19 cellular contexts compared by ENCODE assay signal in genomic region chr7:77831953-77832352, GRCh38. TPM values are rescaled to one million over a fixed set of nuclear protein-coding genes. Genes with fewer than 3 reads are reported as not detected.
DNase-seq lines count a peak whose midpoint lies in the region; ATAC-seq and TF ChIP-seq lines count a peak whose summit lies in the region.
"Had no signal": no experiment of that assay in that cellular context is flagged by ENCODE, and none has a peak within 500 bp of the region (broad histone marks: within the 10 kb centered on the region; RNA-seq: fewer than 3 reads in every experiment).

No MANE protein-coding gene starts in this region.

- no peak overlapping the region for H3K14ac ChIP-seq in mesenchymal stem cell (ENCODE audit: low read length in 2 of 2)

- peaks cover 31% of the 10 kb centered on the region for H3K79me1 ChIP-seq in mesenchymal stem cell (replicated peaks; ENCODE audit: low read length, poor library complexity, severe bottlenecking)

- 67% methylated on average over 1 of the region's 1 CpG for WGBS in smooth muscle cell (ENCODE audit: low lambda C conversion rate)
- WGBS in mesenchymal stem cell: 67% methylated on average over 1 of the region's 1 CpG

- H3K36me3 ChIP-seq in Karpas-422 (ENCODE audit: insufficient read depth, low read length) (no peaks in the 10 kb centered on the region), smooth muscle cell (ENCODE audit: low read depth) (no peaks in the 10 kb centered on the region), mesenchymal stem cell (ENCODE audit: control insufficient read depth in 1 of 2, insufficient read depth in 2 of 2, low read depth in 1 of 2, low read length in 2 of 2) (no peaks in the 10 kb centered on the region)

- no peak for TF ChIP-seq CTCF in smooth muscle cell (IDR thresholded peaks at IDR 0.05; ENCODE audit: borderline replicate concordance, insufficient read depth, poor library complexity, severe bottlenecking)

- peaks cover 16% of the 10 kb centered on the region for H3K36me3 Mint-ChIP-seq in activated CD4-positive, alpha-beta T cell treated with anti-CD3 and anti-CD28 coated beads, Interleukin-2, amount 10 ng/mL, durations not matched to agents 24 days and 14 days (ENCODE audit: low read depth)
- peaks cover 18% of the 10 kb centered on the region for H3K36me3 Mint-ChIP-seq in activated CD4-positive, alpha-beta T cell treated with anti-CD3 and anti-CD28 coated beads, Interleukin-2, amount 10 ng/mL, durations not matched to agents 7 days and 5 days (ENCODE audit: low read depth)
- H3K36me3 Mint-ChIP-seq in activated T-helper 2 cell treated with anti-CD3 and anti-CD28 coated beads, Interferon-gamma antibody, Interleukin-2, Interleukin-4, amounts not matched to agents 10 μg/mL and 5 μg/mL and 100 μg/mL, durations not matched to agents 14 hours and 24 hours and 36 hours (ENCODE audit: low read depth): peaks cover 28% of the 10 kb centered on the region

- intact Hi-C loops in activated CD4-positive, alpha-beta T cell treated with anti-CD3 and anti-CD28 coated beads, Interleukin-2, amount 10 ng/mL, durations not matched to agents 24 days and 14 days (cut with micrococcal nuclease): no loop called here
- intact Hi-C loops in activated T-helper 2 cell treated with anti-CD3 and anti-CD28 coated beads, Interferon-gamma antibody, Interleukin-2, Interleukin-4, amounts not matched to agents 10 μg/mL and 5 μg/mL and 100 μg/mL, durations not matched to agents 14 hours and 24 hours and 36 hours (cut with micrococcal nuclease): loop anchor here (1.0 to 5.0 kb wide), 2 partner anchors 34 to 35 kb away; partner anchors contain the start of genes PHTF2 and TMEM60

- no peak overlapping the region for H4K8ac ChIP-seq in mesenchymal stem cell (ENCODE audit: low read length)

- CTCF ChIA-PET in activated CD4-positive, alpha-beta T cell treated with anti-CD3 and anti-CD28 coated beads, Interleukin-2, amount 10 ng/mL, durations not matched to agents 7 days and 5 days (lab: Charles Lee): interaction anchor here (0.7 to 2.0 kb wide), 4 partner anchors 11 to 1212 kb away, joined by 3 to 6 read pairs (median 4); no protein-coding TSS in a partner anchor

- no peak overlapping the region for H3K4me3 Mint-ChIP-seq in activated CD4-positive, alpha-beta T cell treated with anti-CD3 and anti-CD28 coated beads, Interleukin-2, amount 10 ng/mL, durations not matched to agents 24 days and 14 days
- H3K4me3 Mint-ChIP-seq in activated CD4-positive, alpha-beta T cell treated with anti-CD3 and anti-CD28 coated beads, Interleukin-2, amount 10 ng/mL, durations not matched to agents 7 days and 5 days: no peak overlapping the region
- H3K4me3 Mint-ChIP-seq in activated T-helper 2 cell treated with anti-CD3 and anti-CD28 coated beads, Interferon-gamma antibody, Interleukin-2, Interleukin-4, amounts not matched to agents 10 μg/mL and 5 μg/mL and 100 μg/mL, durations not matched to agents 14 hours and 24 hours and 36 hours (ENCODE audit: low read depth): no peak overlapping the region

- H2BK12ac ChIP-seq in mesenchymal stem cell (ENCODE audit: low read length in 2 of 2): no peak overlapping the region

- peak overlapping the region; percentile 27 for H3K27ac Mint-ChIP-seq in activated CD4-positive, alpha-beta T cell treated with anti-CD3 and anti-CD28 coated beads, Interleukin-2, amount 10 ng/mL, durations not matched to agents 24 days and 14 days
- H3K27ac Mint-ChIP-seq in activated CD4-positive, alpha-beta T cell treated with anti-CD3 and anti-CD28 coated beads, Interleukin-2, amount 10 ng/mL, durations not matched to agents 7 days and 5 days: no peak overlapping the region
- H3K27ac Mint-ChIP-seq in activated T-helper 2 cell treated with anti-CD3 and anti-CD28 coated beads, Interferon-gamma antibody, Interleukin-2, Interleukin-4, amounts not matched to agents 10 μg/mL and 5 μg/mL and 100 μg/mL, durations not matched to agents 14 hours and 24 hours and 36 hours: peak overlapping the region; percentile 17

- H3K4me3 ChIP-seq in Karpas-422 (ENCODE audit: low read length): no peak overlapping the region
- H3K4me3 ChIP-seq in smooth muscle cell: no peak overlapping the region
- H3K4me3 ChIP-seq in mesenchymal stem cell (ENCODE audit: insufficient read depth in 1 of 2, low read depth in 1 of 2, low read length in 2 of 2): no peak overlapping the region
- H3K4me3 ChIP-seq: SK-N-MC had no signal

- peaks cover 37% of the 10 kb centered on the region for H3K4me1 Mint-ChIP-seq in activated CD4-positive, alpha-beta T cell treated with anti-CD3 and anti-CD28 coated beads, Interleukin-2, amount 10 ng/mL, durations not matched to agents 24 days and 14 days
- peaks cover 50% of the 10 kb centered on the region for H3K4me1 Mint-ChIP-seq in activated CD4-positive, alpha-beta T cell treated with anti-CD3 and anti-CD28 coated beads, Interleukin-2, amount 10 ng/mL, durations not matched to agents 7 days and 5 days
- H3K4me1 Mint-ChIP-seq in activated T-helper 2 cell treated with anti-CD3 and anti-CD28 coated beads, Interferon-gamma antibody, Interleukin-2, Interleukin-4, amounts not matched to agents 10 μg/mL and 5 μg/mL and 100 μg/mL, durations not matched to agents 14 hours and 24 hours and 36 hours (ENCODE audit: low read depth): peaks cover 44% of the 10 kb centered on the region

- no peak overlapping the region for H4K91ac ChIP-seq in mesenchymal stem cell (ENCODE audit: low read length)

- no peaks in the 10 kb centered on the region for H3F3A ChIP-seq in smooth muscle cell (ENCODE audit: low read depth)

- no peak overlapping the region for H2BK120ac ChIP-seq in mesenchymal stem cell (ENCODE audit: low read depth, low read length)

- H4K20me1 ChIP-seq in Karpas-422 (ENCODE audit: insufficient read depth, low read depth, low read length) (no peaks in the 10 kb centered on the region), smooth muscle cell (ENCODE audit: low read depth) (peaks cover 63% of the 10 kb centered on the region)

- H3K9ac ChIP-seq in Karpas-422 (ENCODE audit: low read length): no peak overlapping the region
- H3K9ac ChIP-seq in smooth muscle cell (ENCODE audit: low read depth): no peak overlapping the region
- H3K9ac ChIP-seq in mesenchymal stem cell (ENCODE audit: low read length): no peak overlapping the region

- DNase-seq in activated CD4-positive, alpha-beta T cell treated with anti-CD3 and anti-CD28 coated beads, Interleukin-2, amount 10 ng/mL, durations not matched to agents 24 days and 14 days: no peak
- no peak for DNase-seq in activated CD4-positive, alpha-beta T cell treated with anti-CD3 and anti-CD28 coated beads, Interleukin-2, amount 10 ng/mL, durations not matched to agents 7 days and 5 days
- DNase-seq in Karpas-422: no peak
- no peak for DNase-seq in activated T-helper 2 cell treated with anti-CD3 and anti-CD28 coated beads, Interferon-gamma antibody, Interleukin-2, Interleukin-4, amounts not matched to agents 10 μg/mL and 5 μg/mL and 100 μg/mL, durations not matched to agents 14 hours and 24 hours and 36 hours (ENCODE audit: low spot score)
- DNase-seq in smooth muscle cell (lab: John Stamatoyannopoulos, UW; ENCODE audit: unreplicated experiment): no peak
- no peak for DNase-seq in mesenchymal stem cell
- DNase-seq: C1 segment of cervical spinal cord, HCEC 1CT, KBM-7, NCI-H1092 treated with DMSO at 0.1 percent for 48 hours, NCI-H1694, NCI-H2107, NCI-H226, NCI-H526 treated with DMSO at 0.1 percent for 48 hours, PC-3 had no signal

- H3K18ac ChIP-seq in mesenchymal stem cell (ENCODE audit: low read depth in 1 of 2, low read length in 2 of 2): no peak overlapping the region

- POLR2A ChIA-PET in activated CD4-positive, alpha-beta T cell treated with anti-CD3 and anti-CD28 coated beads, Interleukin-2, amount 10 ng/mL, durations not matched to agents 7 days and 5 days (lab: Charles Lee): no interaction called here

- H3K9me2 ChIP-seq in Karpas-422 (replicated peaks; ENCODE audit: insufficient read depth, low read length): no peaks in the 10 kb centered on the region

- no peak overlapping the region for H2AK5ac ChIP-seq in mesenchymal stem cell (ENCODE audit: low read length, severe bottlenecking)

- H3K4ac ChIP-seq in mesenchymal stem cell (ENCODE audit: low read depth in 1 of 2, low read length in 2 of 2): no peak overlapping the region

- H3K9me3 Mint-ChIP-seq in activated CD4-positive, alpha-beta T cell treated with anti-CD3 and anti-CD28 coated beads, Interleukin-2, amount 10 ng/mL, durations not matched to agents 24 days and 14 days: no peaks in the 10 kb centered on the region
- no peaks in the 10 kb centered on the region for H3K9me3 Mint-ChIP-seq in activated CD4-positive, alpha-beta T cell treated with anti-CD3 and anti-CD28 coated beads, Interleukin-2, amount 10 ng/mL, durations not matched to agents 7 days and 5 days
- no peaks in the 10 kb centered on the region for H3K9me3 Mint-ChIP-seq in activated T-helper 2 cell treated with anti-CD3 and anti-CD28 coated beads, Interferon-gamma antibody, Interleukin-2, Interleukin-4, amounts not matched to agents 10 μg/mL and 5 μg/mL and 100 μg/mL, durations not matched to agents 14 hours and 24 hours and 36 hours

- peaks cover 71% of the 10 kb centered on the region for H3K4me1 ChIP-seq in Karpas-422 (ENCODE audit: low read length)
- H3K4me1 ChIP-seq in smooth muscle cell (ENCODE audit: low read depth): no peaks in the 10 kb centered on the region
- H3K4me1 ChIP-seq in mesenchymal stem cell (ENCODE audit: control insufficient read depth, insufficient read depth, low read depth, low read length): no peaks in the 10 kb centered on the region

- H3K27me3 Mint-ChIP-seq in activated CD4-positive, alpha-beta T cell treated with anti-CD3 and anti-CD28 coated beads, Interleukin-2, amount 10 ng/mL, durations not matched to agents 24 days and 14 days: no peaks in the 10 kb centered on the region
- H3K27me3 Mint-ChIP-seq in activated CD4-positive, alpha-beta T cell treated with anti-CD3 and anti-CD28 coated beads, Interleukin-2, amount 10 ng/mL, durations not matched to agents 7 days and 5 days: no peaks in the 10 kb centered on the region
- H3K27me3 Mint-ChIP-seq in activated T-helper 2 cell treated with anti-CD3 and anti-CD28 coated beads, Interferon-gamma antibody, Interleukin-2, Interleukin-4, amounts not matched to agents 10 μg/mL and 5 μg/mL and 100 μg/mL, durations not matched to agents 14 hours and 24 hours and 36 hours (ENCODE audit: low read depth): no peaks in the 10 kb centered on the region

- H2AFZ ChIP-seq in Karpas-422 (ENCODE audit: low read length) (no peak overlapping the region), smooth muscle cell (ENCODE audit: low read depth) (no peak overlapping the region), mesenchymal stem cell (ENCODE audit: low read depth, low read length) (no peak overlapping the region)

- H3K27me3 ChIP-seq in Karpas-422 (ENCODE audit: low read length): no peaks in the 10 kb centered on the region
- no peaks in the 10 kb centered on the region for H3K27me3 ChIP-seq in smooth muscle cell (ENCODE audit: low read depth)
- no peaks in the 10 kb centered on the region for H3K27me3 ChIP-seq in mesenchymal stem cell (ENCODE audit: control insufficient read depth in 1 of 2, insufficient read depth in 1 of 2, low read length in 2 of 2)

- H3K4me2 ChIP-seq in Karpas-422 (ENCODE audit: low read depth, low read length, poor library complexity, severe bottlenecking) (no peak overlapping the region), smooth muscle cell (no peak overlapping the region), mesenchymal stem cell (ENCODE audit: low read length, poor library complexity, severe bottlenecking) (no peak overlapping the region)

- H3K9me3 ChIP-seq in Karpas-422 (ENCODE audit: low read length) (no peaks in the 10 kb centered on the region), smooth muscle cell (replicated peaks; ENCODE audit: low read depth) (no peaks in the 10 kb centered on the region), mesenchymal stem cell (ENCODE audit: control insufficient read depth, low read length) (no peaks in the 10 kb centered on the region)

- peaks cover 98% of the 10 kb centered on the region for H3K79me2 ChIP-seq in Karpas-422 (ENCODE audit: low read length)
- H3K79me2 ChIP-seq in smooth muscle cell (ENCODE audit: low read depth): peaks cover 93% of the 10 kb centered on the region

- no peak for ATAC-seq in GM19455 (IDR thresholded peaks at IDR 0.05; ENCODE audit: unreplicated experiment)
- no peak for ATAC-seq in GM18858 (IDR thresholded peaks at IDR 0.05; ENCODE audit: unreplicated experiment)
- ATAC-seq: PC-3 had no signal

- no peak overlapping the region for H2BK5ac ChIP-seq in mesenchymal stem cell (ENCODE audit: low read depth, low read length, poor library complexity, severe bottlenecking)

- H3K27ac ChIP-seq in Karpas-422 (ENCODE audit: low read length): peak overlapping the region; percentile 99; the same call in 1 of the 2 replicates
- peak overlapping the region; percentile 2 for H3K27ac ChIP-seq in smooth muscle cell (ENCODE audit: low read depth)
- H3K27ac ChIP-seq in mesenchymal stem cell (ENCODE audit: low read length, poor library complexity, severe bottlenecking): no peak overlapping the region
- H3K27ac ChIP-seq: HL-60 had no signal

- no peak overlapping the region for H2BK15ac ChIP-seq in mesenchymal stem cell (ENCODE audit: low read depth, poor library complexity, severe bottlenecking)

- H3K23ac ChIP-seq in mesenchymal stem cell (ENCODE audit: low read length in 2 of 2): no peak overlapping the region

RNA-seq across cellular contexts. Expression of gene PHTF2, which starts 33.4 kb away (rescaled TPM):
- 31.5 and 32.1 TPM in 2 replicates for total RNA-seq in activated CD4-positive, alpha-beta T cell treated with anti-CD3 and anti-CD28 coated beads, Interleukin-2, amount 10 ng/mL, durations not matched to agents 24 days and 14 days
- total RNA-seq in activated CD4-positive, alpha-beta T cell treated with anti-CD3 and anti-CD28 coated beads, Interleukin-2, amount 10 ng/mL, durations not matched to agents 7 days and 5 days: 10 to 100 TPM; 33.6 to 39.5 TPM
- total RNA-seq in Karpas-422 (2014; rRNA removed; shearing (Covaris generic); ENCODE audit: low replicate concordance): 39.3 and 65.7 TPM in 2 replicates
- total RNA-seq in activated T-helper 2 cell treated with anti-CD3 and anti-CD28 coated beads, Interferon-gamma antibody, Interleukin-2, Interleukin-4, amounts not matched to agents 10 μg/mL and 5 μg/mL and 100 μg/mL, durations not matched to agents 14 hours and 24 hours and 36 hours: 31.8 and 34.8 TPM in 2 replicates
- 100 and 130 TPM in 2 replicates for total RNA-seq in smooth muscle cell
- 56.5 and 66.6 TPM in 2 replicates for polyA plus RNA-seq in smooth muscle cell
- 38.7 TPM for polyA plus RNA-seq in mesenchymal stem cell (2013, experiment 1 of 2)
- 38.4 TPM for polyA plus RNA-seq in mesenchymal stem cell (2013, experiment 2 of 2)

RNA-seq across cellular contexts. Expression of gene TMEM60, which starts 33.7 kb away (rescaled TPM):
- 9.7 and 10.3 TPM in 2 replicates for total RNA-seq in activated CD4-positive, alpha-beta T cell treated with anti-CD3 and anti-CD28 coated beads, Interleukin-2, amount 10 ng/mL, durations not matched to agents 24 days and 14 days
- total RNA-seq in activated CD4-positive, alpha-beta T cell treated with anti-CD3 and anti-CD28 coated beads, Interleukin-2, amount 10 ng/mL, durations not matched to agents 7 days and 5 days: 10 to 100 TPM; 15.2 to 15.9 TPM
- total RNA-seq in Karpas-422 (2014; rRNA removed; shearing (Covaris generic); ENCODE audit: low replicate concordance): 28.5 and 64.4 TPM in 2 replicates
- 11.5 and 11.6 TPM in 2 replicates for total RNA-seq in activated T-helper 2 cell treated with anti-CD3 and anti-CD28 coated beads, Interferon-gamma antibody, Interleukin-2, Interleukin-4, amounts not matched to agents 10 μg/mL and 5 μg/mL and 100 μg/mL, durations not matched to agents 14 hours and 24 hours and 36 hours
- 12.1 and 28.6 TPM in 2 replicates for total RNA-seq in smooth muscle cell
- 22.5 and 28.0 TPM in 2 replicates for polyA plus RNA-seq in smooth muscle cell
- 32.3 TPM for polyA plus RNA-seq in mesenchymal stem cell (2013, experiment 1 of 2)
- 33.1 TPM for polyA plus RNA-seq in mesenchymal stem cell (2013, experiment 2 of 2)
